Comparison of ENCODE assay signal across 8 cellular contexts in genomic region chr6:4133941-4134838, GRCh38. TPM values are rescaled to one million over a fixed set of nuclear protein-coding genes. Genes with fewer than 3 reads are reported as not detected.
A peak's percentile ranks its signal among the peaks of the same experiment; 100 is the strongest.
DNase-seq lines count a peak whose midpoint lies in the region; ATAC-seq and TF ChIP-seq lines count a peak whose summit lies in the region.

No MANE protein-coding gene starts in this region.

- no peaks in the 10 kb centered on the region for H3K27me3 Mint-ChIP-seq in T-helper 2 cell treated with Interferon-gamma antibody and Interleukin-4, amounts not matched to agents 5 μg/mL and 100 μg/mL, for 36 hours (ENCODE audit: low read depth)
- peaks cover 4% of the 10 kb centered on the region for H3K27me3 Mint-ChIP-seq in dendritic cell treated with granulocyte-macrophage colony-stimulating factor and Interleukin-4, amounts not matched to agents 40 ng/mL and 50 ng/mL, for 4 days
- no peaks in the 10 kb centered on the region for H3K27me3 Mint-ChIP-seq in mesothelial cell of epicardium (ENCODE audit: low read depth)

- H3K27ac ChIP-seq in temporal lobe (ENCODE audit: low read depth, low read length) = peak overlapping the region; percentile 81

- H3K27ac Mint-ChIP-seq in T-helper 2 cell treated with Interferon-gamma antibody and Interleukin-4, amounts not matched to agents 5 μg/mL and 100 μg/mL, for 36 hours = peak overlapping the region; percentile 94
- H3K27ac Mint-ChIP-seq in dendritic cell treated with granulocyte-macrophage colony-stimulating factor and Interleukin-4, amounts not matched to agents 40 ng/mL and 50 ng/mL, for 4 days = peak overlapping the region; percentile 93
- peak overlapping the region; percentile 88 for H3K27ac Mint-ChIP-seq in mesothelial cell of epicardium

- DNase-seq in NCI-H82 (lab: John Stamatoyannopoulos, UW) (peak; percentile 72), NCI-H82 treated with DMSO at 0.1 percent for 48 hours (lab: John Stamatoyannopoulos, UW; ENCODE audit: unreplicated experiment) (no peak), mesothelial cell of epicardium (ENCODE audit: low spot score in 2 of 2, unreplicated experiment in 2 of 2) (no peak), DMS153 treated with DMSO at 0.1 percent for 48 hours (lab: John Stamatoyannopoulos, UW; ENCODE audit: unreplicated experiment) (no peak)
- DNase-seq in T-helper 2 cell treated with Interferon-gamma antibody and Interleukin-4, amounts not matched to agents 5 μg/mL and 100 μg/mL, for 36 hours (ENCODE audit: low spot score) = peak; percentile 18

- H3K4me3 Mint-ChIP-seq in T-helper 2 cell treated with Interferon-gamma antibody and Interleukin-4, amounts not matched to agents 5 μg/mL and 100 μg/mL, for 36 hours = peak overlapping the region; percentile 90
- H3K4me3 Mint-ChIP-seq in dendritic cell treated with granulocyte-macrophage colony-stimulating factor and Interleukin-4, amounts not matched to agents 40 ng/mL and 50 ng/mL, for 4 days = peak overlapping the region; percentile 89
- H3K4me3 Mint-ChIP-seq in mesothelial cell of epicardium = peak overlapping the region; percentile 86

- no peak for TF ChIP-seq CTCF in mesothelial cell of epicardium (IDR thresholded peaks at IDR 0.05; ENCODE audit: unreplicated experiment)

- ATAC-seq in HG03159 (IDR thresholded peaks at IDR 0.05; ENCODE audit: unreplicated experiment) = no peak

- H3K36me3 Mint-ChIP-seq in T-helper 2 cell treated with Interferon-gamma antibody and Interleukin-4, amounts not matched to agents 5 μg/mL and 100 μg/mL, for 36 hours (ENCODE audit: low read depth) = peaks cover 38% of the 10 kb centered on the region
- peaks cover 41% of the 10 kb centered on the region for H3K36me3 Mint-ChIP-seq in dendritic cell treated with granulocyte-macrophage colony-stimulating factor and Interleukin-4, amounts not matched to agents 40 ng/mL and 50 ng/mL, for 4 days (ENCODE audit: low read depth)
- peaks cover 28% of the 10 kb centered on the region for H3K36me3 Mint-ChIP-seq in mesothelial cell of epicardium

- intact Hi-C loops in dendritic cell treated with granulocyte-macrophage colony-stimulating factor and Interleukin-4, amounts not matched to agents 40 ng/mL and 50 ng/mL, for 4 days (cut with micrococcal nuclease) = no loop called here

- H3K9me3 Mint-ChIP-seq in T-helper 2 cell treated with Interferon-gamma antibody and Interleukin-4, amounts not matched to agents 5 μg/mL and 100 μg/mL, for 36 hours = peaks cover 6% of the 10 kb centered on the region
- H3K9me3 Mint-ChIP-seq in dendritic cell treated with granulocyte-macrophage colony-stimulating factor and Interleukin-4, amounts not matched to agents 40 ng/mL and 50 ng/mL, for 4 days = no peaks in the 10 kb centered on the region
- H3K9me3 Mint-ChIP-seq in mesothelial cell of epicardium = peaks cover 6% of the 10 kb centered on the region

- H3K4me1 Mint-ChIP-seq in T-helper 2 cell treated with Interferon-gamma antibody and Interleukin-4, amounts not matched to agents 5 μg/mL and 100 μg/mL, for 36 hours (ENCODE audit: low read depth) = peaks cover 26% of the 10 kb centered on the region
- H3K4me1 Mint-ChIP-seq in dendritic cell treated with granulocyte-macrophage colony-stimulating factor and Interleukin-4, amounts not matched to agents 40 ng/mL and 50 ng/mL, for 4 days (ENCODE audit: low read depth) = peaks cover 22% of the 10 kb centered on the region
- peaks cover 24% of the 10 kb centered on the region for H3K4me1 Mint-ChIP-seq in mesothelial cell of epicardium

RNA-seq across cellular contexts. Expression of gene ECI2, which starts 1.2 kb away (rescaled TPM):
- total RNA-seq in mesothelial cell of epicardium (51.8 to 56.6 TPM (median 51.8 TPM) in 3 replicates), temporal lobe (18.9 TPM)

RNA-seq across cellular contexts. Expression of gene FAM217A, which starts 55.3 kb away (rescaled TPM):
- total RNA-seq in mesothelial cell of epicardium (not detected in 3 replicates), temporal lobe (not detected)

Comparison
In these comparisons a context has a peak if more than half of its experiments do, and no peak if none do; other contexts are left out.
1. DNase-seq: peak in NCI-H82 (single experiment) and T-helper 2 cell treated with Interferon-gamma antibody and Interleukin-4, amounts not matched to agents 5 μg/mL and 100 μg/mL, for 36 hours (single experiment); none in NCI-H82 treated with DMSO at 0.1 percent for 48 hours (single experiment), mesothelial cell of epicardium (0 of 2) and DMS153 treated with DMSO at 0.1 percent for 48 hours (single experiment).
2. Peak in every context shown above with its lines, with median percentiles within 50 percentile points of each other: H3K27ac Mint-ChIP-seq and H3K4me3 Mint-ChIP-seq.